ENCODE assay signal across 1 cellular context in the genomic region with DNA sequence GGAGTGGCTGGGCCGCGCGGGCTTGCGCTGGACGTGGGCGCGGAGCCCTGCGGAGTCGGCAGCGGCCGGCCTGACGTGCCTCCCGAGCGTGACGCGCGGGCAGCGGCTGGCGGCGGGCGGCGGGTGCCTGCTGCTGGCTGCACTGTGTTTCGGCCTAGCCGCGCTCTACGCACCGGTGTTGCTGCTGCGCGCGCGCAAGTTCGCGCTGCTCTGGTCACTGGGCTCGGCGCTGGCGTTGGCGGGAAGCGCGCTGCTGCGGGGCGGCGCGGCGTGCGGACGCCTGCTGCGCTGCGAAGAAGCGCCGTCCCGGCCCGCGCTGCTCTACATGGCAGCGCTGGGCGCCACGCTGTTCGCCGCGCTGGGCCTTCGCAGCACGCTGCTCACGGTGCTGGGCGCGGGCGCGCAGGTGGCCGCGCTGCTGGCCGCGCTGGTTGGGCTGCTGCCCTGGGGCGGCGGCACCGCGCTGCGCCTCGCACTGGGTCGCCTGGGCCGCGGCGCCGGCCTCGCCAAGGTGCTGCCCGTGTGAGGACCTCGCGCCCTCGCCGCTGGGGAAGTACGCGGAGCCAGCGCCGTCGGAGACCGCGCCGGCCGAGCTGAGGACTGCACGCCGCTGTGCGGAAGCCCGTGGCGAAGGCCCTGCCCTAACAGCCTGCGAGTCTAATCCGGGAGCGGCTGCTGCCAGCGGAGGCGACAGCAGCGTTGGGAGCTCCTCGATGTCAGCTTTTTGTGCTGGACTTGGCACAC.
TF ChIP-seq lines count a peak whose summit lies in the region.

No MANE protein-coding gene starts in this region.

TF ChIP-seq in HepG2, 621 proteins besides CTCF, POLR2A, EP300 and RAD21 (continued from another document and continues in another):
- TF ChIP-seq, protein P1, sequence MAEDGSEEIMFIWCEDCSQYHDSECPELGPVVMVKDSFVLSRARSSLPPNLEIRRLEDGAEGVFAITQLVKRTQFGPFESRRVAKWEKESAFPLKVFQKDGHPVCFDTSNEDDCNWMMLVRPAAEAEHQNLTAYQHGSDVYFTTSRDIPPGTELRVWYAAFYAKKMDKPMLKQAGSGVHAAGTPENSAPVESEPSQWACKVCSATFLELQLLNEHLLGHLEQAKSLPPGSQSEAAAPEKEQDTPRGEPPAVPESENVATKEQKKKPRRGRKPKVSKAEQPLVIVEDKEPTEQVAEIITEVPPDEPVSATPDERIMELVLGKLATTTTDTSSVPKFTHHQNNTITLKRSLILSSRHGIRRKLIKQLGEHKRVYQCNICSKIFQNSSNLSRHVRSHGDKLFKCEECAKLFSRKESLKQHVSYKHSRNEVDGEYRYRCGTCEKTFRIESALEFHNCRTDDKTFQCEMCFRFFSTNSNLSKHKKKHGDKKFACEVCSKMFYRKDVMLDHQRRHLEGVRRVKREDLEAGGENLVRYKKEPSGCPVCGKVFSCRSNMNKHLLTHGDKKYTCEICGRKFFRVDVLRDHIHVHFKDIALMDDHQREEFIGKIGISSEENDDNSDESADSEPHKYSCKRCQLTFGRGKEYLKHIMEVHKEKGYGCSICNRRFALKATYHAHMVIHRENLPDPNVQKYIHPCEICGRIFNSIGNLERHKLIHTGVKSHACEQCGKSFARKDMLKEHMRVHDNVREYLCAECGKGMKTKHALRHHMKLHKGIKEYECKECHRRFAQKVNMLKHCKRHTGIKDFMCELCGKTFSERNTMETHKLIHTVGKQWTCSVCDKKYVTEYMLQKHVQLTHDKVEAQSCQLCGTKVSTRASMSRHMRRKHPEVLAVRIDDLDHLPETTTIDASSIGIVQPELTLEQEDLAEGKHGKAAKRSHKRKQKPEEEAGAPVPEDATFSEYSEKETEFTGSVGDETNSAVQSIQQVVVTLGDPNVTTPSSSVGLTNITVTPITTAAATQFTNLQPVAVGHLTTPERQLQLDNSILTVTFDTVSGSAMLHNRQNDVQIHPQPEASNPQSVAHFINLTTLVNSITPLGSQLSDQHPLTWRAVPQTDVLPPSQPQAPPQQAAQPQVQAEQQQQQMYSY (CRISPR knock-in tag; IDR thresholded peaks at IDR 0.05) = no peak; the same call in none of the 2 replicates
- TF ChIP-seq REPIN1 (CRISPR knock-in tag; IDR thresholded peaks at IDR 0.05; ENCODE audit: borderline replicate concordance, low read depth) (peak; percentile 72; the same call in 1 of the 2 replicates), ZNF652 (CRISPR knock-in tag; IDR thresholded peaks at IDR 0.05; ENCODE audit: borderline replicate concordance, low read depth) (no peak), NFYC (CRISPR knock-in tag; IDR thresholded peaks at IDR 0.05) (no peak), BRD4 (CRISPR knock-in tag; IDR thresholded peaks at IDR 0.05) (peak; percentile 81), ZNF569 (CRISPR knock-in tag; IDR thresholded peaks at IDR 0.05; ENCODE audit: borderline replicate concordance) (no peak), ZNF354B (CRISPR knock-in tag; IDR thresholded peaks at IDR 0.05) (no peak), FOXM1 (CRISPR knock-in tag; IDR thresholded peaks at IDR 0.05) (peak; percentile 67), FOXC1 (CRISPR knock-in tag; IDR thresholded peaks at IDR 0.05; ENCODE audit: borderline replicate concordance) (peak; percentile 82), ZNF124 (CRISPR knock-in tag; IDR thresholded peaks at IDR 0.05) (no peak), TBL1XR1 (IDR thresholded peaks at IDR 0.05; ENCODE audit: borderline replicate concordance, low read length, partially characterized antibody) (no peak), ZNF510 (CRISPR knock-in tag; IDR thresholded peaks at IDR 0.05; ENCODE audit: low read depth) (no peak), PHF5A (CRISPR knock-in tag; IDR thresholded peaks at IDR 0.05; ENCODE audit: low read depth, unreplicated experiment) (peak; percentile 48), HNF4A (CRISPR knock-in tag; IDR thresholded peaks at IDR 0.05) (peak; percentile 35), ZFYVE20 (CRISPR knock-in tag; IDR thresholded peaks at IDR 0.05; ENCODE audit: borderline replicate concordance, low read depth) (peak; percentile 96), NFRKB (IDR thresholded peaks at IDR 0.05) (no peak), RNF2 (conservative IDR thresholded peaks at IDR 0.05; ENCODE audit: low read depth) (peak; percentile 99), ARID2 (CRISPR knock-in tag; IDR thresholded peaks at IDR 0.05; ENCODE audit: borderline replicate concordance) (no peak), ZNF550 (CRISPR knock-in tag; IDR thresholded peaks at IDR 0.05; ENCODE audit: borderline replicate concordance) (no peak), RXRA (CRISPR knock-in tag; IDR thresholded peaks at IDR 0.05) (peak; percentile 47; the same call in 1 of the 2 replicates), ZNF44 (CRISPR knock-in tag; IDR thresholded peaks at IDR 0.05) (peak; percentile 77; the same call in 1 of the 2 replicates), AKAP8 (CRISPR knock-in tag; IDR thresholded peaks at IDR 0.05) (no peak), TEAD2 (CRISPR knock-in tag; IDR thresholded peaks at IDR 0.05) (peak; percentile 78; the same call in 1 of the 2 replicates), ZNF460 (CRISPR knock-in tag; IDR thresholded peaks at IDR 0.05; ENCODE audit: borderline replicate concordance) (no peak)
- TF ChIP-seq, protein P2, sequence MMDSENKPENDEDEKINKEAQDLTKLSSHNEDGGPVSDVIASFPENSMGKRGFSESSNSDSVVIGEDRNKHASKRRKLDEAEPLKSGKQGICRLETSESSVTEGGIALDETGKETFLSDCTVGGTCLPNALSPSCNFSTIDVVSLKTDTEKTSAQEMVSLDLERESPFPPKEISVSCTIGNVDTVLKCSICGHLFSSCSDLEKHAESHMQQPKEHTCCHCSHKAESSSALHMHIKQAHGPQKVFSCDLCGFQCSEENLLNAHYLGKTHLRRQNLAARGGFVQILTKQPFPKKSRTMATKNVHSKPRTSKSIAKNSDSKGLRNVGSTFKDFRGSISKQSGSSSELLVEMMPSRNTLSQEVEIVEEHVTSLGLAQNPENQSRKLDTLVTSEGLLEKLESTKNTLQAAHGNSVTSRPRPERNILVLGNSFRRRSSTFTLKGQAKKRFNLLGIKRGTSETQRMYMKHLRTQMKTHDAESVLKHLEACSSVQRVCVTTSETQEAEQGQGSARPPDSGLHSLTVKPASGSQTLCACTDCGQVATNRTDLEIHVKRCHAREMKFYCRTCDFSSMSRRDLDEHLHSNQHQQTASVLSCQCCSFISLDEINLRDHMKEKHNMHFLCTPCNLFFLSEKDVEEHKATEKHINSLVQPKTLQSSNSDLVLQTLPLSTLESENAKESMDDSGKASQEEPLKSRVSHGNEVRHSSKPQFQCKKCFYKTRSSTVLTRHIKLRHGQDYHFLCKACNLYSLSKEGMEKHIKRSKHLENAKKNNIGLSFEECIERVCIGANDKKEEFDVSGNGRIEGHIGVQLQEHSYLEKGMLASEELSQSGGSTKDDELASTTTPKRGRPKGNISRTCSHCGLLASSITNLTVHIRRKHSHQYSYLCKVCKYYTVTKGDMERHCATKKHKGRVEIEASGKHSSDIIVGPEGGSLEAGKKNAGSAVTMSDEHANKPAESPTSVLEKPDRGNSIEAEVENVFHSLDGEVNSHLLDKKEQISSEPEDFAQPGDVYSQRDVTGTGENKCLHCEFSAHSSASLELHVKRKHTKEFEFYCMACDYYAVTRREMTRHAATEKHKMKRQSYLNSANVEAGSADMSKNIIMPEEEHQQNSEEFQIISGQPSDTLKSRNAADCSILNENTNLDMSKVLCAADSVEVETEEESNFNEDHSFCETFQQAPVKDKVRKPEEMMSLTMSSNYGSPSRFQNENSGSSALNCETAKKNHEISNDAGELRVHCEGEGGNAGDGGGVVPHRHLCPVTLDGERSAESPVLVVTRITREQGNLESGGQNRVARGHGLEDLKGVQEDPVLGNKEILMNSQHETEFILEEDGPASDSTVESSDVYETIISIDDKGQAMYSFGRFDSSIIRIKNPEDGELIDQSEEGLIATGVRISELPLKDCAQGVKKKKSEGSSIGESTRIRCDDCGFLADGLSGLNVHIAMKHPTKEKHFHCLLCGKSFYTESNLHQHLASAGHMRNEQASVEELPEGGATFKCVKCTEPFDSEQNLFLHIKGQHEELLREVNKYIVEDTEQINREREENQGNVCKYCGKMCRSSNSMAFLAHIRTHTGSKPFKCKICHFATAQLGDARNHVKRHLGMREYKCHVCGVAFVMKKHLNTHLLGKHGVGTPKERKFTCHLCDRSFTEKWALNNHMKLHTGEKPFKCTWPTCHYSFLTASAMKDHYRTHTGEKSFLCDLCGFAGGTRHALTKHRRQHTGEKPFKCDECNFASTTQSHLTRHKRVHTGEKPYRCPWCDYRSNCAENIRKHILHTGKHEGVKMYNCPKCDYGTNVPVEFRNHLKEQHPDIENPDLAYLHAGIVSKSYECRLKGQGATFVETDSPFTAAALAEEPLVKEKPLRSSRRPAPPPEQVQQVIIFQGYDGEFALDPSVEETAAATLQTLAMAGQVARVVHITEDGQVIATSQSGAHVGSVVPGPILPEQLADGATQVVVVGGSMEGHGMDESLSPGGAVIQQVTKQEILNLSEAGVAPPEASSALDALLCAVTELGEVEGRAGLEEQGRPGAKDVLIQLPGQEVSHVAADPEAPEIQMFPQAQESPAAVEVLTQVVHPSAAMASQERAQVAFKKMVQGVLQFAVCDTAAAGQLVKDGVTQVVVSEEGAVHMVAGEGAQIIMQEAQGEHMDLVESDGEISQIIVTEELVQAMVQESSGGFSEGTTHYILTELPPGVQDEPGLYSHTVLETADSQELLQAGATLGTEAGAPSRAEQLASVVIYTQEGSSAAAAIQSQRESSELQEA (CRISPR knock-in tag; IDR thresholded peaks at IDR 0.05; ENCODE audit: not compliant biosample characterization) = peak; percentile 91
- TF ChIP-seq, protein P3, sequence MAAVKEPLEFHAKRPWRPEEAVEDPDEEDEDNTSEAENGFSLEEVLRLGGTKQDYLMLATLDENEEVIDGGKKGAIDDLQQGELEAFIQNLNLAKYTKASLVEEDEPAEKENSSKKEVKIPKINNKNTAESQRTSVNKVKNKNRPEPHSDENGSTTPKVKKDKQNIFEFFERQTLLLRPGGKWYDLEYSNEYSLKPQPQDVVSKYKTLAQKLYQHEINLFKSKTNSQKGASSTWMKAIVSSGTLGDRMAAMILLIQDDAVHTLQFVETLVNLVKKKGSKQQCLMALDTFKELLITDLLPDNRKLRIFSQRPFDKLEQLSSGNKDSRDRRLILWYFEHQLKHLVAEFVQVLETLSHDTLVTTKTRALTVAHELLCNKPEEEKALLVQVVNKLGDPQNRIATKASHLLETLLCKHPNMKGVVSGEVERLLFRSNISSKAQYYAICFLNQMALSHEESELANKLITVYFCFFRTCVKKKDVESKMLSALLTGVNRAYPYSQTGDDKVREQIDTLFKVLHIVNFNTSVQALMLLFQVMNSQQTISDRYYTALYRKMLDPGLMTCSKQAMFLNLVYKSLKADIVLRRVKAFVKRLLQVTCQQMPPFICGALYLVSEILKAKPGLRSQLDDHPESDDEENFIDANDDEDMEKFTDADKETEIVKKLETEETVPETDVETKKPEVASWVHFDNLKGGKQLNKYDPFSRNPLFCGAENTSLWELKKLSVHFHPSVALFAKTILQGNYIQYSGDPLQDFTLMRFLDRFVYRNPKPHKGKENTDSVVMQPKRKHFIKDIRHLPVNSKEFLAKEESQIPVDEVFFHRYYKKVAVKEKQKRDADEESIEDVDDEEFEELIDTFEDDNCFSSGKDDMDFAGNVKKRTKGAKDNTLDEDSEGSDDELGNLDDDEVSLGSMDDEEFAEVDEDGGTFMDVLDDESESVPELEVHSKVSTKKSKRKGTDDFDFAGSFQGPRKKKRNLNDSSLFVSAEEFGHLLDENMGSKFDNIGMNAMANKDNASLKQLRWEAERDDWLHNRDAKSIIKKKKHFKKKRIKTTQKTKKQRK (IDR thresholded peaks at IDR 0.05; ENCODE audit: low read length) = no peak
- TF ChIP-seq, protein P4, sequence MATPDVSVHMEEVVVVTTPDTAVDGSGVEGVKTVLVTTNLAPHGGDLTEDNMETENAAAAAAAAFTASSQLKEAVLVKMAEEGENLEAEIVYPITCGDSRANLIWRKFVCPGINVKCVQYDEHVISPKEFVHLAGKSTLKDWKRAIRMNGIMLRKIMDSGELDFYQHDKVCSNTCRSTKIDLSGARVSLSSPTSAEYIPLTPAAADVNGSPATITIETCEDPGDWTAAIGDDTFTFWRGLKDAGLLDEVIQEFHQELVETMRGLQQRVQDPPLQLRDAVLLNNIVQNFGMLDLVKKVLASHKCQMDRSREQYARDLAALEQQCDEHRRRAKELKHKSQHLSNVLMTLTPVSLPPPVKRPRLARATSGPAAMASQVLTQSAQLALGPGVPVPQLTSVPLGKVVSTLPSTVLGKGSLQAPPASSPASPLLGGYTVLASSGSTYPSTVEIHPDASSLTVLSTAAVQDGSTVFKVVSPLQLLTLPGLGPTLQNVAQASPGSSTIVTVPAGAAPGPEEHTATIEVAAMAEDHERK (CRISPR knock-in tag; IDR thresholded peaks at IDR 0.05; ENCODE audit: low read depth) = no peak
- TF ChIP-seq, protein P5, sequence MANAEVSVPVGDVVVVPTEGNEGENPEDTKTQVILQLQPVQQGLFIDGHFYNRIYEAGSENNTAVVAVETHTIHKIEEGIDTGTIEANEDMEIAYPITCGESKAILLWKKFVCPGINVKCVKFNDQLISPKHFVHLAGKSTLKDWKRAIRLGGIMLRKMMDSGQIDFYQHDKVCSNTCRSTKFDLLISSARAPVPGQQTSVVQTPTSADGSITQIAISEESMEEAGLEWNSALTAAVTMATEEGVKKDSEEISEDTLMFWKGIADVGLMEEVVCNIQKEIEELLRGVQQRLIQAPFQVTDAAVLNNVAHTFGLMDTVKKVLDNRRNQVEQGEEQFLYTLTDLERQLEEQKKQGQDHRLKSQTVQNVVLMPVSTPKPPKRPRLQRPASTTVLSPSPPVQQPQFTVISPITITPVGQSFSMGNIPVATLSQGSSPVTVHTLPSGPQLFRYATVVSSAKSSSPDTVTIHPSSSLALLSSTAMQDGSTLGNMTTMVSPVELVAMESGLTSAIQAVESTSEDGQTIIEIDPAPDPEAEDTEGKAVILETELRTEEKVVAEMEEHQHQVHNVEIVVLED (CRISPR knock-in tag; IDR thresholded peaks at IDR 0.05; ENCODE audit: borderline replicate concordance) = peak; percentile 74
- TF ChIP-seq, protein P6, sequence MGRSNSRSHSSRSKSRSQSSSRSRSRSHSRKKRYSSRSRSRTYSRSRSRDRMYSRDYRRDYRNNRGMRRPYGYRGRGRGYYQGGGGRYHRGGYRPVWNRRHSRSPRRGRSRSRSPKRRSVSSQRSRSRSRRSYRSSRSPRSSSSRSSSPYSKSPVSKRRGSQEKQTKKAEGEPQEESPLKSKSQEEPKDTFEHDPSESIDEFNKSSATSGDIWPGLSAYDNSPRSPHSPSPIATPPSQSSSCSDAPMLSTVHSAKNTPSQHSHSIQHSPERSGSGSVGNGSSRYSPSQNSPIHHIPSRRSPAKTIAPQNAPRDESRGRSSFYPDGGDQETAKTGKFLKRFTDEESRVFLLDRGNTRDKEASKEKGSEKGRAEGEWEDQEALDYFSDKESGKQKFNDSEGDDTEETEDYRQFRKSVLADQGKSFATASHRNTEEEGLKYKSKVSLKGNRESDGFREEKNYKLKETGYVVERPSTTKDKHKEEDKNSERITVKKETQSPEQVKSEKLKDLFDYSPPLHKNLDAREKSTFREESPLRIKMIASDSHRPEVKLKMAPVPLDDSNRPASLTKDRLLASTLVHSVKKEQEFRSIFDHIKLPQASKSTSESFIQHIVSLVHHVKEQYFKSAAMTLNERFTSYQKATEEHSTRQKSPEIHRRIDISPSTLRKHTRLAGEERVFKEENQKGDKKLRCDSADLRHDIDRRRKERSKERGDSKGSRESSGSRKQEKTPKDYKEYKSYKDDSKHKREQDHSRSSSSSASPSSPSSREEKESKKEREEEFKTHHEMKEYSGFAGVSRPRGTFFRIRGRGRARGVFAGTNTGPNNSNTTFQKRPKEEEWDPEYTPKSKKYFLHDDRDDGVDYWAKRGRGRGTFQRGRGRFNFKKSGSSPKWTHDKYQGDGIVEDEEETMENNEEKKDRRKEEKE (IDR thresholded peaks at IDR 0.05) = no peak
